In genomic region chr4:2497931-2498330, GRCh38 we compare ENCODE assay signal across 11 cellular contexts. TPM values are rescaled to one million over a fixed set of nuclear protein-coding genes. Genes with fewer than 3 reads are reported as not detected.
A peak's percentile ranks its signal among the peaks of the same experiment; 100 is the strongest.
DNase-seq lines count a peak whose midpoint lies in the region; ATAC-seq and TF ChIP-seq lines count a peak whose summit lies in the region.
"Had no signal": no experiment of that assay in that cellular context is flagged by ENCODE, and none has a peak within 500 bp of the region (broad histone marks: within the 10 kb centered on the region; RNA-seq: fewer than 3 reads in every experiment).

No MANE protein-coding gene starts in this region.

- no peaks in the 10 kb centered on the region for H3K27me3 Mint-ChIP-seq in activated naive CD8-positive, alpha-beta T cell treated with anti-CD3 and anti-CD28 coated beads for 36 hours
- H3K27me3 Mint-ChIP-seq in activated naive CD8-positive, alpha-beta T cell treated with anti-CD3 and anti-CD28 coated beads, Interleukin-2, amount 50 U/mL, for 24 hours = no peaks in the 10 kb centered on the region
- no peaks in the 10 kb centered on the region for H3K27me3 Mint-ChIP-seq in stimulated activated naive B cell treated with anti-CD40 and anti-IgM and Interleukin-4, amounts not matched to agents 10 μg/mL and 1 μg/mL and 100 μg/mL, for 72 hours
- H3K27me3 Mint-ChIP-seq in CD8-positive, alpha-beta memory T cell = no peaks in the 10 kb centered on the region
- no peaks in the 10 kb centered on the region for H3K27me3 Mint-ChIP-seq in activated CD4-positive, alpha-beta memory T cell treated with anti-CD3 and anti-CD28 coated beads for 36 hours

- H3F3A ChIP-seq in PC-3 (ENCODE audit: low read length, unreplicated experiment) = no peaks in the 10 kb centered on the region

- CTCF ChIA-PET in CD8-positive, alpha-beta memory T cell (lab: Charles Lee) = no interaction called here
- CTCF ChIA-PET in activated CD4-positive, alpha-beta memory T cell treated with anti-CD3 and anti-CD28 coated beads for 36 hours (lab: Charles Lee) = no interaction called here
- CTCF ChIA-PET in PC-3 (lab: Charles Lee) = no interaction called here

- intact Hi-C loops in activated CD4-positive, alpha-beta memory T cell treated with anti-CD3 and anti-CD28 coated beads for 36 hours (cut with micrococcal nuclease) = no loop called here
- intact Hi-C loops in PC-3 (cut with micrococcal nuclease) = no loop called here

- DNase-seq in activated naive CD8-positive, alpha-beta T cell treated with anti-CD3 and anti-CD28 coated beads for 36 hours = no peak
- no peak for DNase-seq in activated naive CD8-positive, alpha-beta T cell treated with anti-CD3 and anti-CD28 coated beads, Interleukin-2, amount 50 U/mL, for 24 hours
- DNase-seq in Karpas-422 (peak; percentile 76), PC-3 (no peak)
- peak; percentile 36 for DNase-seq in stimulated activated naive B cell treated with anti-CD40 and anti-IgM and Interleukin-4, amounts not matched to agents 10 μg/mL and 1 μg/mL and 100 μg/mL, for 72 hours
- DNase-seq in CD8-positive, alpha-beta memory T cell = no peak
- DNase-seq in activated CD4-positive, alpha-beta memory T cell treated with anti-CD3 and anti-CD28 coated beads for 36 hours = no peak
- DNase-seq: NCI-H1105 treated with DMSO at 0.1 percent for 48 hours, psoas muscle had no signal

- H3K4me1 ChIP-seq in Karpas-422 (ENCODE audit: low read length) (peaks cover 29% of the 10 kb centered on the region), PC-3 (ENCODE audit: insufficient read depth, low read length) (no peaks in the 10 kb centered on the region)
- H3K4me1 ChIP-seq in CD8-positive, alpha-beta memory T cell (ENCODE audit: insufficient read depth, low read length) = no peaks in the 10 kb centered on the region
- H3K4me1 ChIP-seq: A549, psoas muscle had no signal

- no peaks in the 10 kb centered on the region for H3K9me3 Mint-ChIP-seq in activated naive CD8-positive, alpha-beta T cell treated with anti-CD3 and anti-CD28 coated beads for 36 hours
- H3K9me3 Mint-ChIP-seq in activated naive CD8-positive, alpha-beta T cell treated with anti-CD3 and anti-CD28 coated beads, Interleukin-2, amount 50 U/mL, for 24 hours = no peaks in the 10 kb centered on the region
- no peaks in the 10 kb centered on the region for H3K9me3 Mint-ChIP-seq in stimulated activated naive B cell treated with anti-CD40 and anti-IgM and Interleukin-4, amounts not matched to agents 10 μg/mL and 1 μg/mL and 100 μg/mL, for 72 hours
- no peaks in the 10 kb centered on the region for H3K9me3 Mint-ChIP-seq in CD8-positive, alpha-beta memory T cell
- no peaks in the 10 kb centered on the region for H3K9me3 Mint-ChIP-seq in activated CD4-positive, alpha-beta memory T cell treated with anti-CD3 and anti-CD28 coated beads for 36 hours

- peak overlapping the region; percentile 12 for H3K27ac Mint-ChIP-seq in activated naive CD8-positive, alpha-beta T cell treated with anti-CD3 and anti-CD28 coated beads for 36 hours
- no peak overlapping the region for H3K27ac Mint-ChIP-seq in activated naive CD8-positive, alpha-beta T cell treated with anti-CD3 and anti-CD28 coated beads, Interleukin-2, amount 50 U/mL, for 24 hours
- peak overlapping the region; percentile 31 for H3K27ac Mint-ChIP-seq in stimulated activated naive B cell treated with anti-CD40 and anti-IgM and Interleukin-4, amounts not matched to agents 10 μg/mL and 1 μg/mL and 100 μg/mL, for 72 hours
- H3K27ac Mint-ChIP-seq in CD8-positive, alpha-beta memory T cell = no peak overlapping the region
- H3K27ac Mint-ChIP-seq in activated CD4-positive, alpha-beta memory T cell treated with anti-CD3 and anti-CD28 coated beads for 36 hours = no peak overlapping the region

- H3K9me2 ChIP-seq in Karpas-422 (replicated peaks; ENCODE audit: insufficient read depth, low read length) (no peaks in the 10 kb centered on the region), PC-3 (replicated peaks; ENCODE audit: low read length) (no peaks in the 10 kb centered on the region)

- H3K27ac ChIP-seq in Karpas-422 (ENCODE audit: low read length) (peak overlapping the region; percentile 52), PC-3 (ENCODE audit: low read length) (no peak overlapping the region)
- H3K27ac ChIP-seq in CD8-positive, alpha-beta memory T cell (ENCODE audit: low read depth, low read length) = no peak overlapping the region
- H3K27ac ChIP-seq: A549, psoas muscle had no signal

- no peak overlapping the region for H3K4me3 Mint-ChIP-seq in activated naive CD8-positive, alpha-beta T cell treated with anti-CD3 and anti-CD28 coated beads for 36 hours
- H3K4me3 Mint-ChIP-seq in activated naive CD8-positive, alpha-beta T cell treated with anti-CD3 and anti-CD28 coated beads, Interleukin-2, amount 50 U/mL, for 24 hours = no peak overlapping the region
- H3K4me3 Mint-ChIP-seq in stimulated activated naive B cell treated with anti-CD40 and anti-IgM and Interleukin-4, amounts not matched to agents 10 μg/mL and 1 μg/mL and 100 μg/mL, for 72 hours = peak overlapping the region in 1 of 2 donors; percentile 20
- H3K4me3 Mint-ChIP-seq in CD8-positive, alpha-beta memory T cell = no peak overlapping the region
- no peak overlapping the region for H3K4me3 Mint-ChIP-seq in activated CD4-positive, alpha-beta memory T cell treated with anti-CD3 and anti-CD28 coated beads for 36 hours

- H3K36me3 ChIP-seq in Karpas-422 (ENCODE audit: insufficient read depth, low read length) (peaks cover 61% of the 10 kb centered on the region), PC-3 (ENCODE audit: low read depth, low read length) (peaks cover 34% of the 10 kb centered on the region; the same call in 1 of the 2 replicates)
- H3K36me3 ChIP-seq in CD8-positive, alpha-beta memory T cell (ENCODE audit: insufficient read depth, low read length) = peaks cover 59% of the 10 kb centered on the region

- no peak overlapping the region for H3K4me3 ChIP-seq in Karpas-422 (ENCODE audit: low read length)
- no peak overlapping the region for H3K4me3 ChIP-seq in CD8-positive, alpha-beta memory T cell (ENCODE audit: low read length)
- H3K4me3 ChIP-seq in PC-3 (ENCODE audit: low read length) = no peak overlapping the region
- H3K4me3 ChIP-seq: A549, psoas muscle had no signal

- BruUV-seq in PC-3 (replicated peaks; lab: Mats Ljungman, UMichigan) = no TSS peak

- H3K4me2 ChIP-seq in Karpas-422 (ENCODE audit: low read depth, low read length, poor library complexity, severe bottlenecking) = no peak overlapping the region
- no peak overlapping the region for H3K4me2 ChIP-seq in PC-3 (ENCODE audit: low read length)
- H3K4me2 ChIP-seq: A549 had no signal

- no peak for TF ChIP-seq CTCF in PC-3 (conservative IDR thresholded peaks at IDR 0.05; ENCODE audit: low read depth, low read length)

- H3K9me3 ChIP-seq in Karpas-422 (ENCODE audit: low read length) (no peaks in the 10 kb centered on the region), PC-3 (ENCODE audit: low read length) (no peaks in the 10 kb centered on the region)
- H3K9me3 ChIP-seq in CD8-positive, alpha-beta memory T cell (ENCODE audit: low read length) = no peaks in the 10 kb centered on the region
- H3K9me3 ChIP-seq: A549, psoas muscle had no signal

- no peak overlapping the region for H3K9ac ChIP-seq in Karpas-422 (ENCODE audit: low read length)
- no peak overlapping the region for H3K9ac ChIP-seq in PC-3 (ENCODE audit: low read length)

- H3K36me3 Mint-ChIP-seq in activated naive CD8-positive, alpha-beta T cell treated with anti-CD3 and anti-CD28 coated beads for 36 hours = peaks cover 34% of the 10 kb centered on the region
- peaks cover 65% of the 10 kb centered on the region for H3K36me3 Mint-ChIP-seq in activated naive CD8-positive, alpha-beta T cell treated with anti-CD3 and anti-CD28 coated beads, Interleukin-2, amount 50 U/mL, for 24 hours (ENCODE audit: low read depth)
- H3K36me3 Mint-ChIP-seq in stimulated activated naive B cell treated with anti-CD40 and anti-IgM and Interleukin-4, amounts not matched to agents 10 μg/mL and 1 μg/mL and 100 μg/mL, for 72 hours = peaks cover 24 to 38% of the 10 kb centered on the region in 2 donors
- peaks cover 7 to 85% (median 15%) of the 10 kb centered on the region in 3 donors for H3K36me3 Mint-ChIP-seq in CD8-positive, alpha-beta memory T cell
- peaks cover 42% of the 10 kb centered on the region for H3K36me3 Mint-ChIP-seq in activated CD4-positive, alpha-beta memory T cell treated with anti-CD3 and anti-CD28 coated beads for 36 hours

- H2AFZ ChIP-seq in Karpas-422 (ENCODE audit: low read length) (no peak overlapping the region), PC-3 (ENCODE audit: low read length) (no peak overlapping the region)

- peaks cover 7% of the 10 kb centered on the region for H3K4me1 Mint-ChIP-seq in activated naive CD8-positive, alpha-beta T cell treated with anti-CD3 and anti-CD28 coated beads for 36 hours
- peaks cover 12% of the 10 kb centered on the region for H3K4me1 Mint-ChIP-seq in activated naive CD8-positive, alpha-beta T cell treated with anti-CD3 and anti-CD28 coated beads, Interleukin-2, amount 50 U/mL, for 24 hours
- H3K4me1 Mint-ChIP-seq in stimulated activated naive B cell treated with anti-CD40 and anti-IgM and Interleukin-4, amounts not matched to agents 10 μg/mL and 1 μg/mL and 100 μg/mL, for 72 hours = peaks cover 26 to 42% of the 10 kb centered on the region in 2 donors
- H3K4me1 Mint-ChIP-seq in CD8-positive, alpha-beta memory T cell = peaks cover 7 to 21% (median 10%) of the 10 kb centered on the region in 3 donors
- peaks cover 12% of the 10 kb centered on the region for H3K4me1 Mint-ChIP-seq in activated CD4-positive, alpha-beta memory T cell treated with anti-CD3 and anti-CD28 coated beads for 36 hours (ENCODE audit: low read depth)

- H3K79me2 ChIP-seq in Karpas-422 (ENCODE audit: low read length) = peaks cover 77% of the 10 kb centered on the region
- H3K79me2 ChIP-seq in PC-3 (ENCODE audit: low read length) = peaks cover 10% of the 10 kb centered on the region

- H3K27me3 ChIP-seq in Karpas-422 (ENCODE audit: low read length) (no peaks in the 10 kb centered on the region), PC-3 (ENCODE audit: low read length) (no peaks in the 10 kb centered on the region)
- H3K27me3 ChIP-seq in CD8-positive, alpha-beta memory T cell (ENCODE audit: insufficient read depth, low read length, poor library complexity, severe bottlenecking) = no peaks in the 10 kb centered on the region

- H4K20me1 ChIP-seq in Karpas-422 (ENCODE audit: insufficient read depth, low read depth, low read length) (peaks cover 40% of the 10 kb centered on the region), PC-3 (ENCODE audit: low read length) (peaks cover 8% of the 10 kb centered on the region; the same call in 1 of the 2 replicates)

- no peak for ATAC-seq in activated naive CD8-positive, alpha-beta T cell treated with anti-CD3 and anti-CD28 coated beads, Interleukin-2, amount 50 U/mL, for 24 hours
- peak; percentile 72 for ATAC-seq in HG02678 (IDR thresholded peaks at IDR 0.05; ENCODE audit: unreplicated experiment)
- ATAC-seq in stimulated activated naive B cell treated with anti-CD40 and anti-IgM and Interleukin-4, amounts not matched to agents 10 μg/mL and 1 μg/mL and 100 μg/mL, for 72 hours (replicated peaks) = peak; percentile 96 to 98
- ATAC-seq in PC-3 = no peak
- ATAC-seq: A549, psoas muscle had no signal

- POLR2A ChIA-PET in CD8-positive, alpha-beta memory T cell (lab: Charles Lee) = no interaction called here
- POLR2A ChIA-PET in activated CD4-positive, alpha-beta memory T cell treated with anti-CD3 and anti-CD28 coated beads for 36 hours (lab: Charles Lee) = no interaction called here
- POLR2A ChIA-PET in PC-3 (lab: Charles Lee; ENCODE audit: unreplicated experiment) = no interaction called here

RNA-seq across cellular contexts. Expression of gene RNF4, which starts 29.0 kb away (rescaled TPM):
- total RNA-seq in activated naive CD8-positive, alpha-beta T cell treated with anti-CD3 and anti-CD28 coated beads for 36 hours = 10 to 100 TPM; 93.3 to 94.5 TPM
- 67.6 and 84.8 TPM in 2 replicates for total RNA-seq in Karpas-422 (2014; rRNA removed; shearing (Covaris generic); ENCODE audit: low replicate concordance)
- total RNA-seq in CD8-positive, alpha-beta memory T cell = 10 to 100 TPM; 95.4 to 98.1 TPM
- 94.8 TPM for polyA plus RNA-seq in CD8-positive, alpha-beta memory T cell
- total RNA-seq in activated CD4-positive, alpha-beta memory T cell treated with anti-CD3 and anti-CD28 coated beads for 36 hours = 10 to 100 TPM; 84.6 to 90.3 TPM
- 27.4 and 30.4 TPM in 2 replicates for total RNA-seq in PC-3 (2014; rRNA removed)

RNA-seq across cellular contexts. Expression of gene FAM193A, which starts 38.5 kb away (rescaled TPM):
- total RNA-seq in activated naive CD8-positive, alpha-beta T cell treated with anti-CD3 and anti-CD28 coated beads for 36 hours = 10 to 100 TPM; 18.9 TPM
- 28.0 and 38.8 TPM in 2 replicates for total RNA-seq in Karpas-422 (2014; rRNA removed; shearing (Covaris generic); ENCODE audit: low replicate concordance)
- 10 to 100 TPM; 25.8 to 26.9 TPM for total RNA-seq in CD8-positive, alpha-beta memory T cell
- polyA plus RNA-seq in CD8-positive, alpha-beta memory T cell = 4.9 TPM
- total RNA-seq in activated CD4-positive, alpha-beta memory T cell treated with anti-CD3 and anti-CD28 coated beads for 36 hours = 10 to 100 TPM; 21.7 to 22.6 TPM
- 13.6 and 21.5 TPM in 2 replicates for total RNA-seq in PC-3 (2014; rRNA removed)

Comparison
In these comparisons a context has a peak if more than half of its experiments do, and no peak if none do; other contexts are left out.
1. H3K27ac Mint-ChIP-seq: peak in activated naive CD8-positive, alpha-beta T cell treated with anti-CD3 and anti-CD28 coated beads for 36 hours (single experiment) and stimulated activated naive B cell treated with anti-CD40 and anti-IgM and Interleukin-4, amounts not matched to agents 10 μg/mL and 1 μg/mL and 100 μg/mL, for 72 hours (single experiment); none in activated naive CD8-positive, alpha-beta T cell treated with anti-CD3 and anti-CD28 coated beads, Interleukin-2, amount 50 U/mL, for 24 hours (single experiment), CD8-positive, alpha-beta memory T cell (0 of 8) and activated CD4-positive, alpha-beta memory T cell treated with anti-CD3 and anti-CD28 coated beads for 36 hours (single experiment).
2. DNase-seq: peak in Karpas-422 (single experiment) and stimulated activated naive B cell treated with anti-CD40 and anti-IgM and Interleukin-4, amounts not matched to agents 10 μg/mL and 1 μg/mL and 100 μg/mL, for 72 hours (single experiment); none in activated naive CD8-positive, alpha-beta T cell treated with anti-CD3 and anti-CD28 coated beads for 36 hours (single experiment), activated naive CD8-positive, alpha-beta T cell treated with anti-CD3 and anti-CD28 coated beads, Interleukin-2, amount 50 U/mL, for 24 hours (single experiment), CD8-positive, alpha-beta memory T cell (0 of 5), activated CD4-positive, alpha-beta memory T cell treated with anti-CD3 and anti-CD28 coated beads for 36 hours (single experiment) and PC-3 (single experiment).
3. ATAC-seq: peak in HG02678 (single experiment) and stimulated activated naive B cell treated with anti-CD40 and anti-IgM and Interleukin-4, amounts not matched to agents 10 μg/mL and 1 μg/mL and 100 μg/mL, for 72 hours (2 of 2); none in activated naive CD8-positive, alpha-beta T cell treated with anti-CD3 and anti-CD28 coated beads, Interleukin-2, amount 50 U/mL, for 24 hours (single experiment) and PC-3 (single experiment).